In the genomic region with DNA sequence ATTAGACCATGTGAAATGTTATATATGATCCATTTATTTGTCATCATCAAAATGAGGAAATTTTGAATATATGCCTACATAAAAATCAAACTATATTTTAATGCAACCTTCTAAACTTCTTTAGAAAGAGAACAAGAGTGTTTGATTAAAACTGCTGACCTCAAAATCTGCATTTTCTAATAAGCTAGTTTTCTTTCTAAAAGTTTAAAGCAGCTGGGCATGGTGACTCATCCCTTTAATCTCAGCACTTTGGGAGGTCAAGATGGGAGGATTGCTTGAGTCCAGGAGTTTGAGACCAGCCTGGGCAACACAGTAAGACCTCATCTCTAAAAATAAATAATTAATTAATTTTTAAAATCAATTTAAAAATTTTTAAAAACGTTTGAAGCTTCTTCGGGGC, we compare ENCODE assay signal across 1 cellular context.
TF ChIP-seq lines count a peak whose summit lies in the region.

No MANE protein-coding gene starts in this region.

TF ChIP-seq in K562, 482 proteins besides CTCF, POLR2A, EP300 and RAD21:
- TF ChIP-seq JUND (IDR thresholded peaks at IDR 0.05; ENCODE audit: borderline replicate concordance, low read depth, low read length) = peak; percentile 31; the same call in 1 of the 2 replicates
- no peak; the same call in 2 of the 3 replicates for TF ChIP-seq JUND (tag; IDR thresholded peaks at IDR 0.05; ENCODE audit: borderline replicate concordance, low read depth, low read length)
- no peak for TF ChIP-seq SRSF1 (IDR thresholded peaks at IDR 0.05; ENCODE audit: low read depth, low read length)
- TF ChIP-seq, protein P1, sequence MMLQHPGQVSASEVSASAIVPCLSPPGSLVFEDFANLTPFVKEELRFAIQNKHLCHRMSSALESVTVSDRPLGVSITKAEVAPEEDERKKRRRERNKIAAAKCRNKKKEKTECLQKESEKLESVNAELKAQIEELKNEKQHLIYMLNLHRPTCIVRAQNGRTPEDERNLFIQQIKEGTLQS (IDR thresholded peaks at IDR 0.05) = peak; percentile 67
- TF ChIP-seq, protein P1 (CRISPR knock-in tag; conservative IDR thresholded peaks at IDR 0.05) = no peak
- peak; percentile 49 for TF ChIP-seq FOSL1 (tag; conservative IDR thresholded peaks at IDR 0.05)
